ENCODE assay signal across 1 cellular context in genomic region chr16:66269631-66270332, GRCh38.
TF ChIP-seq lines count a peak whose summit lies in the region.

No MANE protein-coding gene starts in this region.

TF ChIP-seq in HCT116, 20 proteins besides CTCF, POLR2A, EP300 and RAD21 (continued from another document):
- TF ChIP-seq SP1 (IDR thresholded peaks at IDR 0.05; ENCODE audit: low read depth) (no peak), CBX3 (IDR thresholded peaks at IDR 0.05; ENCODE audit: low read depth) (no peak)
TF ChIP-seq in HCT116: peak in this region for 0.
